ENCODE assay signal across 11 cellular contexts in the genomic region with DNA sequence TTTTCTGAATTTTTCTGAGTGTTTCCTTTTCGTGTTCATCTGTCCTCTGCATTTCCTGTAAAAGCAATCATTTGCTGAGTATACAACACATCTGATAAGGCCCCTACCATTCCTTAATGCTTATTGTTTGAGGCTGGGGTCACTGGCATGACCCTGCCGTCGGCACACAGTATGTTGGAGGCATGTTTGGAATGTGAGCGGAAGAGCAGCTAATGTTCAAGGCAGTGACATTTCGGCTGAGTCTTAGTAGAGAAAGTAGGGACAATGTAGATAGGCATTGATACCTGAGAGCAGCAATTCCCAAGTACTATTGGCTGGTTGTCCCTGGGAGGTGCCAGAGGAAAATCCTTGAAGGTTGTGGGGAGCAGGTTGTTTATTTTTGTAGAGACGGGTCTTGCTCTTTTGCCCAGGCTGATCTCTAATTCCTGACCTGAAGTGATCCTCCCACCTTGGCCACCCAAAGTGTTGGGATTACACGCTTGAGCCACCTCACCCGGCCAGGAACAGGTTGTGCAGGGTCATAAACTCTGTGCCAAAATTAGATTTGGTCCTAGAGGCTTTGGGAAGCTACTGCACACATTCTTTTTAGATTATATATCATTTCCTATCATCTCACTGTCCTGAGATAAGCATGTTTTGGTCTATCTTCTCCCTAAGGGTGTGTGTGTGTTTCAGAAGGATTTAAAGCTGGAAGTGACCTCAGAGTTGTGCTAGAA. TPM values are rescaled to one million over a fixed set of nuclear protein-coding genes. Genes with fewer than 3 reads are reported as not detected.
DNase-seq lines count a peak whose midpoint lies in the region; ATAC-seq and TF ChIP-seq lines count a peak whose summit lies in the region.
"Had no signal": no experiment of that assay in that cellular context is flagged by ENCODE, and none has a peak within 500 bp of the region (broad histone marks: within the 10 kb centered on the region; RNA-seq: fewer than 3 reads in every experiment).

No MANE protein-coding gene starts in this region.

- in situ Hi-C loops in KBM-7 (cut with MboI; ENCODE audit: low pct_unique_long_range_greater_than_20kb, low sequenced_read_pairs), result no loop called here

- no peak for ATAC-seq in HG03457 (IDR thresholded peaks at IDR 0.05; ENCODE audit: unreplicated experiment)

- H3K36me3 ChIP-seq in adrenal gland (replicated peaks in 1 of 2), result peaks cover 0 to 27% of the 10 kb centered on the region in 2 donors
- peaks cover 15% of the 10 kb centered on the region for H3K36me3 ChIP-seq in left ventricle myocardium inferior

- TF ChIP-seq CTCF in HFFc6 (IDR thresholded peaks at IDR 0.05) (peak; percentile 57), adrenal gland (IDR thresholded peaks at IDR 0.05) (peak in 4 of 6 experiments; percentile 18 to 51 (median 26)), left ventricle myocardium inferior (IDR thresholded peaks at IDR 0.05; ENCODE audit: borderline replicate concordance) (no peak), progenitor cell of endocrine pancreas (IDR thresholded peaks at IDR 0.05; ENCODE audit: unreplicated experiment) (peak; percentile 21)

- peaks cover 19 to 62% of the 10 kb centered on the region in 2 donors for H3K4me1 ChIP-seq in adrenal gland (replicated peaks in 1 of 2)
- H3K4me1 ChIP-seq in left ventricle myocardium inferior, result peaks cover 22% of the 10 kb centered on the region

- DNase-seq in HFFc6, result peak; percentile 25
- peak in 3 of 7 donors; percentile 41 to 58 (median 54) for DNase-seq in adrenal gland
- DNase-seq in left ventricle myocardium inferior, result no peak
- DNase-seq in progenitor cell of endocrine pancreas (ENCODE audit: low spot score, unreplicated experiment), result no peak
- DNase-seq in NK-92 treated with Interleukin-12 subunit alpha and Interleukin-12 subunit beta, amount 100 ng/mL, for 24 hours (lab: John Stamatoyannopoulos, UW), result no peak
- DNase-seq in inferior parietal cortex (ENCODE audit: extremely low spot score), result no peak
- DNase-seq in KBM-7, result no peak
- DNase-seq: activated CD4-positive, alpha-beta T cell treated with anti-CD3 and anti-CD28 coated beads for 1 hour; GOT3 had no signal

- 29 to 39% (median 34%) methylated on average over 8 of the region's 8 CpGs for WGBS in adrenal gland, 4 donors

- no peaks in the 10 kb centered on the region for H3K27me3 ChIP-seq in adrenal gland
- H3K27me3 ChIP-seq in left ventricle myocardium inferior (ENCODE audit: low read depth), result no peaks in the 10 kb centered on the region

- peak overlapping the region; percentile 63 for H3K27ac Mint-ChIP-seq in HFFc6
- H3K27ac Mint-ChIP-seq in progenitor cell of endocrine pancreas, result peak overlapping the region; percentile 95
- H3K27ac Mint-ChIP-seq: dendritic cell treated with granulocyte-macrophage colony-stimulating factor and Interleukin-4, amounts not matched to agents 40 ng/mL and 50 ng/mL, for 4 days had no signal

- H3K4me3 ChIP-seq in adrenal gland (no peak overlapping the region), left ventricle myocardium inferior (no peak overlapping the region)

- peaks cover 6% of the 10 kb centered on the region; the same call in 1 of the 2 replicates for H3K36me3 Mint-ChIP-seq in HFFc6 (ENCODE audit: low read depth)
- peaks cover 7% of the 10 kb centered on the region for H3K36me3 Mint-ChIP-seq in progenitor cell of endocrine pancreas (ENCODE audit: insufficient read depth)

- no peaks in the 10 kb centered on the region for H3K9me3 Mint-ChIP-seq in HFFc6
- no peaks in the 10 kb centered on the region for H3K9me3 Mint-ChIP-seq in progenitor cell of endocrine pancreas (ENCODE audit: low read depth)
- H3K9me3 Mint-ChIP-seq: dendritic cell treated with granulocyte-macrophage colony-stimulating factor and Interleukin-4, amounts not matched to agents 40 ng/mL and 50 ng/mL, for 4 days had no signal

- H3K27ac ChIP-seq in adrenal gland, result peak overlapping the region in 4 of 5 donors; percentile 39 to 86 (median 59)
- H3K27ac ChIP-seq in left ventricle myocardium inferior (replicated peaks), result peak overlapping the region; percentile 58

- H3K4me1 Mint-ChIP-seq in HFFc6 (ENCODE audit: low read depth) (peaks cover 53% of the 10 kb centered on the region), progenitor cell of endocrine pancreas (ENCODE audit: low read depth) (peaks cover 28% of the 10 kb centered on the region)

- intact Hi-C loops in adrenal gland (cut with DNase I) (no loop called here), left ventricle myocardium inferior (cut with micrococcal nuclease) (no loop called here)

- H3K9me3 ChIP-seq in adrenal gland (replicated peaks in 1 of 3) (no peaks in the 10 kb centered on the region), left ventricle myocardium inferior (replicated peaks) (no peaks in the 10 kb centered on the region)

- TF ChIP-seq POLR2A in adrenal gland (IDR thresholded peaks at IDR 0.05), result no peak

- H3K4me3 Mint-ChIP-seq in HFFc6 (peak overlapping the region; percentile 68), progenitor cell of endocrine pancreas (ENCODE audit: low read depth) (peak overlapping the region; percentile 35)
- H3K4me3 Mint-ChIP-seq: dendritic cell treated with granulocyte-macrophage colony-stimulating factor and Interleukin-4, amounts not matched to agents 40 ng/mL and 50 ng/mL, for 4 days had no signal

- H3K27me3 Mint-ChIP-seq in HFFc6 (ENCODE audit: insufficient read depth) (no peaks in the 10 kb centered on the region), progenitor cell of endocrine pancreas (no peaks in the 10 kb centered on the region)
- H3K27me3 Mint-ChIP-seq: dendritic cell treated with granulocyte-macrophage colony-stimulating factor and Interleukin-4, amounts not matched to agents 40 ng/mL and 50 ng/mL, for 4 days had no signal

RNA-seq across cellular contexts. Expression of gene PTPN23, which starts 13.5 kb away (rescaled TPM):
- total RNA-seq in HFFc6 (2021; fragmentation: NEBNext Ultra II Directional; extraction: Animal tissue kit (Norgen Biotek cat#: 25700)), result 10 to 100 TPM; 43.1 to 50.0 (median 48.6) TPM
- total RNA-seq in adrenal gland (10 to 100 TPM; 20.8 to 69.6 (median 38.1) TPM), left ventricle myocardium inferior (20.0 TPM), progenitor cell of endocrine pancreas (68.7 and 71.4 TPM in 2 replicates)
- 10 to 100 TPM in 2 of 3 donors, 1 to 10 TPM in 1; 8.4 to 70.0 (median 26.7) TPM for polyA plus RNA-seq in adrenal gland
